In the genomic region with DNA sequence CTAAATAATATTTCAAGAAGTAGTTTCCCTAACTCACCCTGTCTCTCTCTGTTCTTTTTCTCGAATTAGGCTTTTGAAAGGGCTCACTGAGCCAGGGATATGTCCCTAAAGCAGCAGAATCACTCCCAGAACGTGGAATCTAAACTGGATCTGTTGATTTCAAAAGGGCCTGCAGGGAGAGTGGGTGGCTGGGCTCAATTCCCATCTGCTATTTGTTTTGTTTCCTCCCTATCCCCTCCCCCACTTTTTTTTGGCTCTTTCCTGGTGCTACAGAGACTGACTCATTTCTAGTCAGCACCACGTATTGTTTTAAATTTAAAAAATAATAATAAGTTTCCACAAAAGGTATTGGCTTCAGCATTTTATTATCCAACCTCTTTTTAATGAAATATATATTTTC, we compare ENCODE assay signal across 16 cellular contexts.
DNase-seq lines count a peak whose midpoint lies in the region; ATAC-seq and TF ChIP-seq lines count a peak whose summit lies in the region.
"Had no signal": no experiment of that assay in that cellular context is flagged by ENCODE, and none has a peak within 500 bp of the region (broad histone marks: within the 10 kb centered on the region; RNA-seq: fewer than 3 reads in every experiment).

No MANE protein-coding gene starts in this region.

- peak overlapping the region; percentile 53 for H3K9ac ChIP-seq in mesendoderm (ENCODE audit: low read length)

- H3K27me3 ChIP-seq in mesendoderm (ENCODE audit: insufficient read depth, low read length, poor library complexity): no peaks in the 10 kb centered on the region
- H3K27me3 ChIP-seq: testis had no signal

- no peak overlapping the region for H3K18ac ChIP-seq in mesendoderm (ENCODE audit: low read length)

- DNase-seq in HS-5 (ENCODE audit: low read depth): peak; percentile 14
- peak; percentile 21 for DNase-seq in NCI-H82 treated with DMSO at 0.1 percent for 48 hours (lab: John Stamatoyannopoulos, UW; ENCODE audit: unreplicated experiment)
- peak; percentile 59 for DNase-seq in fibroblast of mammary gland (ENCODE audit: low read depth)
- DNase-seq in mesendoderm: peak; percentile 62
- no peak for DNase-seq in NK-92 (lab: John Stamatoyannopoulos, UW; ENCODE audit: unreplicated experiment)
- DNase-seq in activated CD4-positive, alpha-beta T cell treated with anti-CD3 and anti-CD28 coated beads, Interleukin-2, amount 50 U/mL, for 4 hours: no peak
- no peak for DNase-seq in glomerular visceral epithelial cell (ENCODE audit: extremely low spot score)
- DNase-seq: activated CD8-positive, alpha-beta memory T cell treated with anti-CD3 and anti-CD28 coated beads for 24 hours; erythroblast; HFFc6; NCI-H2029; NCI-H524 treated with DMSO at 0.1 percent for 48 hours; stimulated activated CD4-positive, alpha-beta T cell treated with anti-CD3 and anti-CD28 coated beads, Interleukin-4, amount 100 ng/mL, for 1 hour; SW 1271; testis had no signal

- no peak for ATAC-seq in HG03135 (IDR thresholded peaks at IDR 0.05; ENCODE audit: unreplicated experiment)

- no peak overlapping the region for H4K5ac ChIP-seq in mesendoderm (ENCODE audit: low read length)

- H3K27ac ChIP-seq in mesendoderm (ENCODE audit: low read depth, low read length): peak overlapping the region; percentile 62
- H3K27ac ChIP-seq: testis had no signal

- no peak overlapping the region for H3K23ac ChIP-seq in mesendoderm (ENCODE audit: low read length)

- TF ChIP-seq CTCF in fibroblast of mammary gland (conservative IDR thresholded peaks at IDR 0.05; ENCODE audit: control insufficient read depth, insufficient read depth, low read depth, low read length): no peak

- H3K4me3 ChIP-seq in fibroblast of mammary gland (ENCODE audit: control insufficient read depth, low read depth, low read length) (no peak overlapping the region), mesendoderm (ENCODE audit: low read length) (no peak overlapping the region)
- H3K4me3 ChIP-seq: testis had no signal

- H4K8ac ChIP-seq in mesendoderm (ENCODE audit: low read depth, low read length): no peak overlapping the region

- WGBS in mesendoderm (ENCODE audit: extremely low coverage, insufficient coverage, low lambda C conversion rate): no CpG with 5 or more reads among the region's 3 CpGs

- peak overlapping the region; percentile 79 for H3K56ac ChIP-seq in mesendoderm (ENCODE audit: low read length)

- no peak overlapping the region for H3K4me2 ChIP-seq in mesendoderm (ENCODE audit: low read length)

- no peak overlapping the region for H3K4ac ChIP-seq in mesendoderm (ENCODE audit: low read depth, low read length)

- no peak overlapping the region for H2BK120ac ChIP-seq in mesendoderm (ENCODE audit: low read depth, low read length)

- no peaks in the 10 kb centered on the region for H3K79me1 ChIP-seq in mesendoderm (ENCODE audit: low read length)

- H3K79me2 ChIP-seq in mesendoderm (ENCODE audit: control insufficient read depth, insufficient read depth, low read length): no peaks in the 10 kb centered on the region

- no peaks in the 10 kb centered on the region for H3K36me3 ChIP-seq in mesendoderm (ENCODE audit: control insufficient read depth, insufficient read depth, low read length)

- peak overlapping the region; percentile 62 for H2BK5ac ChIP-seq in mesendoderm (ENCODE audit: low read length)

- no peak overlapping the region for H2AK5ac ChIP-seq in mesendoderm (ENCODE audit: low read length)

- H3K4me1 ChIP-seq in mesendoderm (ENCODE audit: control insufficient read depth, low read depth, low read length): peaks cover 8% of the 10 kb centered on the region
- H3K4me1 ChIP-seq: testis had no signal

- no peak overlapping the region for H2BK15ac ChIP-seq in mesendoderm (replicated peaks; ENCODE audit: low read depth)

Comparison
In these comparisons a context has a peak if more than half of its experiments do, and no peak if none do; other contexts are left out.
1. DNase-seq: peak in HS-5 (single experiment), NCI-H82 treated with DMSO at 0.1 percent for 48 hours (single experiment), fibroblast of mammary gland (single experiment) and mesendoderm (single experiment); none in NK-92 (single experiment), activated CD4-positive, alpha-beta T cell treated with anti-CD3 and anti-CD28 coated beads, Interleukin-2, amount 50 U/mL, for 4 hours (0 of 2) and glomerular visceral epithelial cell (single experiment).